ENCODE assay signal across 16 cellular contexts in genomic region chr1:54354899-54355298, GRCh38. TPM values are rescaled to one million over a fixed set of nuclear protein-coding genes. Genes with fewer than 3 reads are reported as not detected.
DNase-seq lines count a peak whose midpoint lies in the region; ATAC-seq, FAIRE-seq and TF ChIP-seq lines count a peak whose summit lies in the region.
"Had no signal": no experiment of that assay in that cellular context is flagged by ENCODE, and none has a peak within 500 bp of the region (broad histone marks: within the 10 kb centered on the region; RNA-seq: fewer than 3 reads in every experiment).

No MANE protein-coding gene starts in this region.

- POLR2A ChIA-PET in CD8-positive, alpha-beta memory T cell (lab: Charles Lee), result no interaction called here
- POLR2A ChIA-PET in endothelial cell of umbilical vein (lab: Charles Lee) (no interaction called here), MCF 10A (lab: Yijun Ruan, JAX) (interaction anchor here (0.6 kb wide), 1 partner anchor 10 kb away, joined by 4 read pairs; no protein-coding TSS in a partner anchor)

- no peak for ATAC-seq in T-helper 17 cell
- ATAC-seq: gastroesophageal sphincter, left lung, mucosa of descending colon had no signal

- intact Hi-C loops in endothelial cell of umbilical vein (cut with micrococcal nuclease) (no loop called here), MCF 10A (cut with micrococcal nuclease) (no loop called here)

- no peaks in the 10 kb centered on the region for H3K36me3 ChIP-seq in CD8-positive, alpha-beta memory T cell (ENCODE audit: insufficient read depth, low read length)
- H3K36me3 ChIP-seq in endothelial cell of umbilical vein (ENCODE audit: control insufficient read depth in 2 of 2, extremely low read depth in 1 of 2, insufficient read depth in 2 of 2, low read length in 2 of 2), result peaks cover 0 to 2% of the 10 kb centered on the region in 2 experiments
- no peaks in the 10 kb centered on the region for H3K36me3 ChIP-seq in neural progenitor cell
- H3K36me3 ChIP-seq: left lung, sigmoid colon had no signal

- BruUV-seq in endothelial cell of umbilical vein (replicated peaks; lab: Mats Ljungman, UMichigan), result no TSS peak
- no TSS peak for BruUV-seq in MCF 10A (replicated peaks; lab: Mats Ljungman, UMichigan)

- H3K4me1 ChIP-seq in CD8-positive, alpha-beta memory T cell (ENCODE audit: insufficient read depth, low read length), result peaks cover 54% of the 10 kb centered on the region
- H3K4me1 ChIP-seq in endothelial cell of umbilical vein (ENCODE audit: control insufficient read depth, extremely low read depth, insufficient read depth, low read length), result peaks cover 10% of the 10 kb centered on the region
- H3K4me1 ChIP-seq in neural progenitor cell, result peaks cover 58% of the 10 kb centered on the region

- H3F3A ChIP-seq in neural progenitor cell (ENCODE audit: low read depth), result peaks cover 35% of the 10 kb centered on the region

- peaks cover 60 to 83% (median 67%) of the 10 kb centered on the region in 3 donors for H3K4me1 Mint-ChIP-seq in CD8-positive, alpha-beta memory T cell
- H3K4me1 Mint-ChIP-seq in T-helper 17 cell, result peaks cover 53% of the 10 kb centered on the region
- H3K4me1 Mint-ChIP-seq in neural progenitor cell, result peaks cover 94% of the 10 kb centered on the region
- no peaks in the 10 kb centered on the region for H3K4me1 Mint-ChIP-seq in MCF 10A (ENCODE audit: insufficient read depth, unreplicated experiment)

- H3K36me3 Mint-ChIP-seq in CD8-positive, alpha-beta memory T cell, result peaks cover 0 to 30% (median 9%) of the 10 kb centered on the region in 3 donors
- no peaks in the 10 kb centered on the region for H3K36me3 Mint-ChIP-seq in T-helper 17 cell (ENCODE audit: low read depth)
- H3K36me3 Mint-ChIP-seq in neural progenitor cell, result peaks cover 16% of the 10 kb centered on the region
- H3K36me3 Mint-ChIP-seq in MCF 10A (ENCODE audit: insufficient read depth, unreplicated experiment), result no peaks in the 10 kb centered on the region

- CTCF ChIA-PET in CD8-positive, alpha-beta memory T cell (lab: Charles Lee), result no interaction called here
- CTCF ChIA-PET in endothelial cell of umbilical vein (lab: Charles Lee), result no interaction called here
- CTCF ChIA-PET in MCF 10A (lab: Yijun Ruan, JAX), result no interaction called here

- FAIRE-seq in endothelial cell of umbilical vein (lab: Jason Lieb, UNC), result no peak

- H3K4me2 ChIP-seq in endothelial cell of umbilical vein (ENCODE audit: insufficient read depth, low read length) (no peak overlapping the region), neural progenitor cell (peak overlapping the region; percentile 68)

- H3K27ac ChIP-seq in CD8-positive, alpha-beta memory T cell (ENCODE audit: low read depth, low read length), result no peak overlapping the region
- H3K27ac ChIP-seq in endothelial cell of umbilical vein (ENCODE audit: insufficient read depth, low read depth, low read length) (no peak overlapping the region), neural progenitor cell (no peak overlapping the region)
- H3K27ac ChIP-seq: coronary artery, gastroesophageal sphincter, left lung, sigmoid colon had no signal

- no peak overlapping the region for H3K4me3 ChIP-seq in CD8-positive, alpha-beta memory T cell (ENCODE audit: low read length)
- H3K4me3 ChIP-seq in endothelial cell of umbilical vein (replicated peaks in 1 of 3; ENCODE audit: insufficient read depth in 1 of 3, low read depth in 1 of 3, low read length in 3 of 3) (no peak overlapping the region), neural progenitor cell (no peak overlapping the region)
- H3K4me3 ChIP-seq: coronary artery, gastroesophageal sphincter, left lung, mucosa of descending colon, sigmoid colon had no signal

- H3K27ac Mint-ChIP-seq in CD8-positive, alpha-beta memory T cell, result peak overlapping the region in 5 of 8 donors; percentile 5 to 60 (median 34)
- peak overlapping the region; percentile 96 for H3K27ac Mint-ChIP-seq in T-helper 17 cell
- H3K27ac Mint-ChIP-seq in neural progenitor cell, result peak overlapping the region; percentile 93
- no peak overlapping the region for H3K27ac Mint-ChIP-seq in MCF 10A (ENCODE audit: low read depth, unreplicated experiment)

- no peaks in the 10 kb centered on the region for H3K9me3 ChIP-seq in CD8-positive, alpha-beta memory T cell (ENCODE audit: low read length)
- no peaks in the 10 kb centered on the region for H3K9me3 ChIP-seq in T-helper 17 cell (ENCODE audit: control insufficient read depth, low read length, poor library complexity, severe bottlenecking)
- no peaks in the 10 kb centered on the region for H3K9me3 ChIP-seq in endothelial cell of umbilical vein (replicated peaks; ENCODE audit: control insufficient read depth, insufficient read depth, low read length)
- no peaks in the 10 kb centered on the region for H3K9me3 ChIP-seq in neural progenitor cell (ENCODE audit: low read depth)
- H3K9me3 ChIP-seq: gastroesophageal sphincter, left lung, mucosa of descending colon, sigmoid colon had no signal

- no peaks in the 10 kb centered on the region for H3K9me1 ChIP-seq in endothelial cell of umbilical vein (replicated peaks; ENCODE audit: control insufficient read depth, extremely low read depth, insufficient read depth, low read length)

- dilution Hi-C loops in endothelial cell of umbilical vein (cut with MboI; ENCODE audit: extremely low pct_ligation_motif_present, low sequenced_read_pairs), result no loop called here

- H3K27me3 Mint-ChIP-seq in CD8-positive, alpha-beta memory T cell, result peaks cover 0 to 1% of the 10 kb centered on the region in 2 donors
- no peaks in the 10 kb centered on the region for H3K27me3 Mint-ChIP-seq in T-helper 17 cell
- H3K27me3 Mint-ChIP-seq in neural progenitor cell (ENCODE audit: insufficient read depth, low read depth), result peaks cover 7% of the 10 kb centered on the region
- no peaks in the 10 kb centered on the region for H3K27me3 Mint-ChIP-seq in MCF 10A (ENCODE audit: insufficient read depth, unreplicated experiment)

- H3K4me3 Mint-ChIP-seq in CD8-positive, alpha-beta memory T cell, result no peak overlapping the region
- H3K4me3 Mint-ChIP-seq in T-helper 17 cell (no peak overlapping the region), neural progenitor cell (peak overlapping the region; percentile 77), MCF 10A (ENCODE audit: unreplicated experiment) (no peak overlapping the region)
- H3K4me3 Mint-ChIP-seq: activated naive CD4-positive, alpha-beta T cell treated with anti-CD3 and anti-CD28 coated beads for 36 hours had no signal

- H3K27me3 ChIP-seq in CD8-positive, alpha-beta memory T cell (ENCODE audit: insufficient read depth, low read length, poor library complexity, severe bottlenecking), result no peaks in the 10 kb centered on the region
- H3K27me3 ChIP-seq in endothelial cell of umbilical vein (ENCODE audit: control insufficient read depth in 2 of 2, insufficient read depth in 2 of 2, low read length in 2 of 2) (no peaks in the 10 kb centered on the region), neural progenitor cell (no peaks in the 10 kb centered on the region)
- H3K27me3 ChIP-seq: gastroesophageal sphincter, left lung, sigmoid colon had no signal

- H3K9me3 Mint-ChIP-seq in CD8-positive, alpha-beta memory T cell, result no peaks in the 10 kb centered on the region
- H3K9me3 Mint-ChIP-seq in neural progenitor cell (no peaks in the 10 kb centered on the region), MCF 10A (ENCODE audit: unreplicated experiment) (no peaks in the 10 kb centered on the region)
- H3K9me3 Mint-ChIP-seq: activated naive CD4-positive, alpha-beta T cell treated with anti-CD3 and anti-CD28 coated beads for 36 hours had no signal

- DNase-seq in CD8-positive, alpha-beta memory T cell, result no peak
- DNase-seq in T-helper 17 cell, result no peak
- peak; percentile 50 for DNase-seq in endothelial cell of umbilical vein (ENCODE audit: low read depth, low spot score)
- peak; percentile 70 for DNase-seq in neural progenitor cell (ENCODE audit: low spot score)
- no peak for DNase-seq in NCI-H1105 treated with DMSO at 0.1 percent for 48 hours (lab: John Stamatoyannopoulos, UW)
- DNase-seq in MCF 10A (ENCODE audit: unreplicated experiment), result no peak
- DNase-seq in NCI-H2107 treated with DMSO at 0.1 percent for 48 hours (lab: John Stamatoyannopoulos, UW; ENCODE audit: unreplicated experiment), result no peak
- no peak for DNase-seq in activated naive CD4-positive, alpha-beta T cell (lab: John Stamatoyannopoulos, UW)
- DNase-seq: activated naive CD4-positive, alpha-beta T cell treated with anti-CD3 and anti-CD28 coated beads for 36 hours; left lung; mucosa of descending colon; NCI-H1436; sigmoid colon; stimulated activated CD4-positive, alpha-beta T cell treated with anti-CD3 and anti-CD28 coated beads, Interleukin-2, amount 100 ng/mL, for 24 hours had no signal

- TF ChIP-seq CTCF in endothelial cell of umbilical vein (IDR thresholded peaks at IDR 0.05; ENCODE audit: extremely low read depth in 1 of 2, insufficient read depth in 1 of 2, low read depth in 1 of 2, low read length in 2 of 2) (no peak), neural progenitor cell (IDR thresholded peaks at IDR 0.05) (no peak), MCF 10A (IDR thresholded peaks at IDR 0.05; ENCODE audit: unreplicated experiment) (no peak)

- no peak for TF ChIP-seq POLR2A in endothelial cell of umbilical vein (IDR thresholded peaks at IDR 0.05; ENCODE audit: low read depth, low read length)

- no peak overlapping the region for H2AFZ ChIP-seq in endothelial cell of umbilical vein (ENCODE audit: low read depth, low read length)
- no peak overlapping the region for H2AFZ ChIP-seq in neural progenitor cell (replicated peaks)

- H3K9ac ChIP-seq in endothelial cell of umbilical vein (replicated peaks; ENCODE audit: extremely low read depth, insufficient read depth, low read length), result no peak overlapping the region
- no peak overlapping the region for H3K9ac ChIP-seq in neural progenitor cell

- H4K20me1 ChIP-seq in endothelial cell of umbilical vein (replicated peaks; ENCODE audit: control insufficient read depth, extremely low read depth, insufficient read depth, low read length) (peaks cover 3% of the 10 kb centered on the region), neural progenitor cell (ENCODE audit: low read depth) (peaks cover 100% of the 10 kb centered on the region)

- H3K79me2 ChIP-seq in endothelial cell of umbilical vein (ENCODE audit: control insufficient read depth, insufficient read depth, low read length) (peaks cover 41% of the 10 kb centered on the region), neural progenitor cell (ENCODE audit: low read depth) (peaks cover 100% of the 10 kb centered on the region)

RNA-seq across cellular contexts. Expression of gene SSBP3, which starts 51.3 kb away (rescaled TPM):
- 10 to 100 TPM; 41.6 to 52.7 TPM for total RNA-seq in CD8-positive, alpha-beta memory T cell
- 17.6 TPM for polyA plus RNA-seq in CD8-positive, alpha-beta memory T cell
- 10 to 100 TPM; 64.9 to 67.4 TPM for total RNA-seq in T-helper 17 cell
- 49.5 and 59.4 TPM in 2 replicates for total RNA-seq in endothelial cell of umbilical vein
- polyA plus RNA-seq in endothelial cell of umbilical vein, result 44.9 and 46.1 TPM in 2 replicates
- polyA plus RNA-seq in endothelial cell of umbilical vein (2011; cell fraction: cytosol; rRNA removed), result 51.0 and 51.5 TPM in 2 replicates
- 40.7 and 41.0 TPM in 2 replicates for polyA plus RNA-seq in endothelial cell of umbilical vein (2011; cell fraction: nucleus; rRNA removed)
- polyA plus RNA-seq in endothelial cell of umbilical vein (2012), result 69.6 and 71.8 TPM in 2 replicates
- 24.9 and 28.2 TPM in 2 replicates for polyA minus RNA-seq in endothelial cell of umbilical vein
- 14.7 TPM for polyA minus RNA-seq in endothelial cell of umbilical vein (2011; cell fraction: cytosol; rRNA and poly(A)+ RNA removed)
- 24.8 and 27.8 TPM in 2 replicates for polyA minus RNA-seq in endothelial cell of umbilical vein (2011; cell fraction: nucleus; rRNA and poly(A)+ RNA removed)
- 53.0 and 86.1 TPM in 2 replicates for total RNA-seq in neural progenitor cell (ENCODE audit: low replicate concordance)
- total RNA-seq in MCF 10A (2022), result 6.5 and 8.6 TPM in 2 replicates

Comparison
In these comparisons a context has a peak if more than half of its experiments do, and no peak if none do; other contexts are left out.
1. DNase-seq: peak in endothelial cell of umbilical vein (single experiment) and neural progenitor cell (single experiment); none in CD8-positive, alpha-beta memory T cell (0 of 5), T-helper 17 cell (0 of 3), NCI-H1105 treated with DMSO at 0.1 percent for 48 hours (single experiment), MCF 10A (single experiment), NCI-H2107 treated with DMSO at 0.1 percent for 48 hours (single experiment) and activated naive CD4-positive, alpha-beta T cell (0 of 4).